1 cellular context compared by ENCODE assay signal in the genomic region with DNA sequence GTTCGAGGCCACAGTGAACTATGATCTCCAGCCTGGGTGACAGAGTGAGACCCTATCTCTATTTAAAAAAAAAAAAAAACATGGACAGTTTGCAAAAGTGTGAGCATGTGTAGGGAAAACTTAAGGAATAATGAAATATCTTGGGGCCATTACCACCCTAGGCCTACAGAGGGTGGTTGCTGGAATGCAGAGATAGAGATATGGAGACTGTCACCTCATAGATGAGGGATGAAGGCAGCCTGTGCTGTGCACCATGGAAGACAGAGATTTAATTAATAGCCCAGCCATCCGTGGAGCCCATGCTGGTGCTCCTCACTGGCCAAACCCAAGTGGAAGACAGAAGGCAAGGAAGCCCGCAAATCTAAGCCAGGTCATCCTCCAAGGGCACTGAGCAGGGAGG.
TF ChIP-seq lines count a peak whose summit lies in the region.

No MANE protein-coding gene starts in this region.

TF ChIP-seq in IMR-90, 13 proteins besides CTCF, POLR2A, EP300 and RAD21:
- no peak for TF ChIP-seq RCOR1 (IDR thresholded peaks at IDR 0.05; ENCODE audit: insufficient replicate concordance, low read length)
- no peak for TF ChIP-seq MAFK (IDR thresholded peaks at IDR 0.05; ENCODE audit: low read depth, low read length)
- no peak for TF ChIP-seq FOS (IDR thresholded peaks at IDR 0.05; ENCODE audit: low read depth, low read length)
- TF ChIP-seq BHLHE40 (IDR thresholded peaks at IDR 0.05; ENCODE audit: low read depth, low read length), result no peak
- TF ChIP-seq SMC3 (IDR thresholded peaks at IDR 0.05; ENCODE audit: low read depth, low read length), result no peak
- TF ChIP-seq CHD1 (IDR thresholded peaks at IDR 0.05; ENCODE audit: low read depth, low read length), result no peak
- no peak for TF ChIP-seq CEBPB (IDR thresholded peaks at IDR 0.05; ENCODE audit: low read depth, low read length)
- TF ChIP-seq, protein P1, sequence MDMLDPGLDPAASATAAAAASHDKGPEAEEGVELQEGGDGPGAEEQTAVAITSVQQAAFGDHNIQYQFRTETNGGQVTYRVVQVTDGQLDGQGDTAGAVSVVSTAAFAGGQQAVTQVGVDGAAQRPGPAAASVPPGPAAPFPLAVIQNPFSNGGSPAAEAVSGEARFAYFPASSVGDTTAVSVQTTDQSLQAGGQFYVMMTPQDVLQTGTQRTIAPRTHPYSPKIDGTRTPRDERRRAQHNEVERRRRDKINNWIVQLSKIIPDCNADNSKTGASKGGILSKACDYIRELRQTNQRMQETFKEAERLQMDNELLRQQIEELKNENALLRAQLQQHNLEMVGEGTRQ (IDR thresholded peaks at IDR 0.05; ENCODE audit: low read depth, low read length), result no peak
- TF ChIP-seq, protein P2, sequence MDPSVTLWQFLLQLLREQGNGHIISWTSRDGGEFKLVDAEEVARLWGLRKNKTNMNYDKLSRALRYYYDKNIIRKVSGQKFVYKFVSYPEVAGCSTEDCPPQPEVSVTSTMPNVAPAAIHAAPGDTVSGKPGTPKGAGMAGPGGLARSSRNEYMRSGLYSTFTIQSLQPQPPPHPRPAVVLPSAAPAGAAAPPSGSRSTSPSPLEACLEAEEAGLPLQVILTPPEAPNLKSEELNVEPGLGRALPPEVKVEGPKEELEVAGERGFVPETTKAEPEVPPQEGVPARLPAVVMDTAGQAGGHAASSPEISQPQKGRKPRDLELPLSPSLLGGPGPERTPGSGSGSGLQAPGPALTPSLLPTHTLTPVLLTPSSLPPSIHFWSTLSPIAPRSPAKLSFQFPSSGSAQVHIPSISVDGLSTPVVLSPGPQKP (IDR thresholded peaks at IDR 0.05; ENCODE audit: borderline replicate concordance, low read depth, low read length), result no peak
- TF ChIP-seq RFX5 (IDR thresholded peaks at IDR 0.05; ENCODE audit: low read depth, low read length), result no peak
- TF ChIP-seq MXI1 (IDR thresholded peaks at IDR 0.05; ENCODE audit: borderline replicate concordance, low read depth, low read length), result no peak
- TF ChIP-seq MAZ (IDR thresholded peaks at IDR 0.05; ENCODE audit: borderline replicate concordance, low read depth, low read length), result no peak
- no peak for TF ChIP-seq NFE2L2 (IDR thresholded peaks at IDR 0.05; ENCODE audit: low read depth, low read length)
